23 cellular contexts compared by ENCODE assay signal in genomic region chr2:15893085-15893484, GRCh38. TPM values are rescaled to one million over a fixed set of nuclear protein-coding genes. Genes with fewer than 3 reads are reported as not detected.
"Had no signal": no experiment of that assay in that cellular context is flagged by ENCODE, and none has a peak within 500 bp of the region (broad histone marks: within the 10 kb centered on the region; RNA-seq: fewer than 3 reads in every experiment).

No MANE protein-coding gene starts in this region.

- DNase-seq: cortex of kidney; effector CD8-positive, alpha-beta T cell; effector memory CD8-positive, alpha-beta T cell; endodermal cell; erythroblast; esophagus squamous epithelium; foreskin fibroblast; foreskin melanocyte; gastrocnemius medialis; glutamatergic neuron; head of caudate nucleus; heart right ventricle; hippocampal formation; left cardiac atrium; left lung; left ventricle myocardium superior; lower lobe of right lung; mesenchymal stem cell; midbrain; naive thymus-derived CD4-positive, alpha-beta T cell; natural killer cell had no signal

- H3K36me3 ChIP-seq: esophagus squamous epithelium, gastrocnemius medialis, heart right ventricle, left lung, lower lobe of right lung had no signal

- H3K4me3 ChIP-seq: esophagus squamous epithelium, gastrocnemius medialis, heart right ventricle, left lung, lower lobe of right lung had no signal

- H3K27ac ChIP-seq: epithelial cell of prostate, esophagus squamous epithelium, gastrocnemius medialis, heart right ventricle, left lung, lower lobe of right lung had no signal

- H3K27me3 ChIP-seq: esophagus squamous epithelium, gastrocnemius medialis, heart right ventricle, left lung had no signal

- ATAC-seq: effector memory CD8-positive, alpha-beta T cell; gastrocnemius medialis; heart right ventricle; left cardiac atrium; left lung; left ventricle myocardium superior; lower lobe of right lung; naive thymus-derived CD4-positive, alpha-beta T cell; natural killer cell had no signal

- H3K4me1 ChIP-seq: left lung, lower lobe of right lung had no signal

RNA-seq across cellular contexts. Expression of gene MYCN, which starts 47.3 kb away (rescaled TPM):
- polyA plus RNA-seq: keratinocyte; naive thymus-derived CD4-positive, alpha-beta T cell had no signal
